25 cellular contexts compared by ENCODE assay signal in genomic region chr7:131090188-131090587, GRCh38.
DNase-seq lines count a peak whose midpoint lies in the region; ATAC-seq and TF ChIP-seq lines count a peak whose summit lies in the region.
"Had no signal": no experiment of that assay in that cellular context is flagged by ENCODE, and none has a peak within 500 bp of the region (broad histone marks: within the 10 kb centered on the region; RNA-seq: fewer than 3 reads in every experiment).

No MANE protein-coding gene starts in this region.

- peaks cover 74% of the 10 kb centered on the region for H3K36me3 ChIP-seq in OCI-LY7 (ENCODE audit: insufficient read depth, low read length)
- H3K36me3 ChIP-seq: uterus had no signal

- H2AFZ ChIP-seq in OCI-LY7 (ENCODE audit: low read length), result no peak overlapping the region

- no peak for DNase-seq in activated T-cell treated with anti-CD3 and anti-CD28 coated beads, Interleukin-2, amount 50 U/mL, for 24 hours
- no peak for DNase-seq in activated T-cell treated with anti-CD3 and anti-CD28 coated beads, Interleukin-2, amount 50 U/mL, for 1 hour
- DNase-seq in MV-4-11 (lab: John Stamatoyannopoulos, UW), result peak; percentile 35
- no peak for DNase-seq in effector memory CD8-positive, alpha-beta T cell
- DNase-seq in stimulated activated naive CD8-positive, alpha-beta T cell treated with anti-CD3 and anti-CD28 coated beads, Interleukin-15, Interleukin-2, amounts not matched to agents 100 U/mL and 50 U/mL, for 24 hours, result no peak
- DNase-seq in OCI-LY7 (ENCODE audit: low spot score), result no peak
- DNase-seq: activated CD4-positive, alpha-beta T cell treated with anti-CD3 and anti-CD28 coated beads, Interleukin-2, amount 10 ng/mL, durations not matched to agents 24 days and 14 days; activated naive CD8-positive, alpha-beta T cell treated with anti-CD3 and anti-CD28 coated beads for 36 hours; cortex of kidney; esophagus squamous epithelium; foreskin melanocyte; mammary epithelial cell; NCI-H1417 treated with DMSO at 0.1 percent for 48 hours; NCI-H2081; NCI-H2227 treated with DMSO at 0.1 percent for 48 hours; NCI-H774; OCI-M1; stimulated activated naive CD4-positive, alpha-beta T cell treated with Interleukin-2 at 50 U/mL for 16 hours; T-helper 2 cell; uterus had no signal

- CTCF ChIA-PET in OCI-LY7 (lab: Charles Lee; ENCODE audit: unreplicated experiment), result no interaction called here

- peaks cover 74% of the 10 kb centered on the region for H3K4me1 Mint-ChIP-seq in activated T-cell treated with anti-CD3 and anti-CD28 coated beads, Interleukin-2, amount 50 U/mL, for 24 hours (ENCODE audit: low read depth)
- H3K4me1 Mint-ChIP-seq in effector memory CD8-positive, alpha-beta T cell (ENCODE audit: low read depth in 2 of 2), result peaks cover 64 to 77% of the 10 kb centered on the region in 2 donors

- TF ChIP-seq CTCF in OCI-LY7 (conservative IDR thresholded peaks at IDR 0.05; ENCODE audit: low read length), result no peak

- peaks cover 65% of the 10 kb centered on the region for H3K36me3 Mint-ChIP-seq in activated T-cell treated with anti-CD3 and anti-CD28 coated beads, Interleukin-2, amount 50 U/mL, for 24 hours (ENCODE audit: low read depth)
- no peaks in the 10 kb centered on the region for H3K36me3 Mint-ChIP-seq in effector memory CD8-positive, alpha-beta T cell (ENCODE audit: insufficient read depth)

- H3K9me3 Mint-ChIP-seq in activated T-cell treated with anti-CD3 and anti-CD28 coated beads, Interleukin-2, amount 50 U/mL, for 24 hours, result no peaks in the 10 kb centered on the region
- H3K9me3 Mint-ChIP-seq in effector memory CD8-positive, alpha-beta T cell, result no peaks in the 10 kb centered on the region
- H3K9me3 Mint-ChIP-seq: activated CD4-positive, alpha-beta T cell treated with anti-CD3 and anti-CD28 coated beads, Interleukin-2, amount 10 ng/mL, durations not matched to agents 24 days and 14 days; activated T-helper 2 cell treated with anti-CD3 and anti-CD28 coated beads, Interferon-gamma antibody, Interleukin-2, Interleukin-4, amounts not matched to agents 10 μg/mL and 5 μg/mL and 100 μg/mL, durations not matched to agents 14 hours and 24 hours and 36 hours had no signal

- H3K4me3 ChIP-seq in OCI-LY7 (ENCODE audit: low read depth, low read length, poor library complexity, severe bottlenecking), result no peak overlapping the region
- H3K4me3 ChIP-seq: esophagus squamous epithelium, K562, thoracic aorta, uterus had no signal

- no TSS peak for BruUV-seq in OCI-LY7 (replicated peaks; lab: Mats Ljungman, UMichigan)

- H3K9me2 ChIP-seq in OCI-LY7 (ENCODE audit: insufficient read depth, low read length), result no peaks in the 10 kb centered on the region

- H3K4me1 ChIP-seq in OCI-LY7 (ENCODE audit: insufficient read depth, low read length, poor library complexity, severe bottlenecking), result no peaks in the 10 kb centered on the region

- H3K27ac Mint-ChIP-seq in activated T-cell treated with anti-CD3 and anti-CD28 coated beads, Interleukin-2, amount 50 U/mL, for 24 hours, result peak overlapping the region; percentile 47
- H3K27ac Mint-ChIP-seq in effector memory CD8-positive, alpha-beta T cell, result peak overlapping the region; percentile 69 to 71
- H3K27ac Mint-ChIP-seq: activated CD4-positive, alpha-beta T cell treated with anti-CD3 and anti-CD28 coated beads, Interleukin-2, amount 10 ng/mL, durations not matched to agents 24 days and 14 days; activated T-helper 2 cell treated with anti-CD3 and anti-CD28 coated beads, Interferon-gamma antibody, Interleukin-2, Interleukin-4, amounts not matched to agents 10 μg/mL and 5 μg/mL and 100 μg/mL, durations not matched to agents 14 hours and 24 hours and 36 hours had no signal

- POLR2A ChIA-PET in OCI-LY7 (lab: Charles Lee), result interaction anchor here (0.6 to 1.8 kb wide), 6 partner anchors 11 to 24 kb away, joined by 3 to 4 read pairs (median 3); no protein-coding TSS in a partner anchor

- H3K9me3 ChIP-seq in OCI-LY7 (ENCODE audit: low read length), result peaks cover 2% of the 10 kb centered on the region; the same call in 1 of the 2 replicates
- H3K9me3 ChIP-seq: esophagus squamous epithelium, thoracic aorta, uterus had no signal

- H4K20me1 ChIP-seq in OCI-LY7 (ENCODE audit: insufficient read depth, low read length), result no peaks in the 10 kb centered on the region

- ATAC-seq in effector memory CD8-positive, alpha-beta T cell (replicated peaks), result peak; percentile 2
- peak; percentile 49 for ATAC-seq in stimulated activated naive CD8-positive, alpha-beta T cell treated with anti-CD3 and anti-CD28 coated beads, Interleukin-15, Interleukin-2, amounts not matched to agents 100 U/mL and 50 U/mL, for 24 hours
- ATAC-seq in HG03432 (IDR thresholded peaks at IDR 0.05; ENCODE audit: unreplicated experiment), result no peak
- ATAC-seq in GM18498 (IDR thresholded peaks at IDR 0.05; ENCODE audit: unreplicated experiment), result no peak
- ATAC-seq: K562 had no signal

- H3K27ac ChIP-seq in OCI-LY7 (ENCODE audit: low read depth, low read length, poor library complexity, severe bottlenecking), result no peak overlapping the region
- H3K27ac ChIP-seq: esophagus squamous epithelium, thoracic aorta, uterus had no signal

- peaks cover 94% of the 10 kb centered on the region for H3K79me2 ChIP-seq in OCI-LY7 (ENCODE audit: insufficient read depth, low read depth, low read length)

- no peak overlapping the region for H3K4me2 ChIP-seq in OCI-LY7 (ENCODE audit: low read length)

- intact Hi-C loops in OCI-LY7 (cut with micrococcal nuclease; ENCODE audit: unreplicated experiment), result no loop called here

- H3K4me3 Mint-ChIP-seq in activated T-cell treated with anti-CD3 and anti-CD28 coated beads, Interleukin-2, amount 50 U/mL, for 24 hours, result no peak overlapping the region
- H3K4me3 Mint-ChIP-seq in effector memory CD8-positive, alpha-beta T cell, result peak overlapping the region in 1 of 2 donors; percentile 14
- H3K4me3 Mint-ChIP-seq: activated CD4-positive, alpha-beta T cell treated with anti-CD3 and anti-CD28 coated beads, Interleukin-2, amount 10 ng/mL, durations not matched to agents 24 days and 14 days; activated naive CD8-positive, alpha-beta T cell treated with anti-CD3 and anti-CD28 coated beads for 36 hours had no signal

- no peaks in the 10 kb centered on the region for H3K27me3 Mint-ChIP-seq in activated T-cell treated with anti-CD3 and anti-CD28 coated beads, Interleukin-2, amount 50 U/mL, for 24 hours
- H3K27me3 Mint-ChIP-seq in effector memory CD8-positive, alpha-beta T cell, result no peaks in the 10 kb centered on the region
- H3K27me3 Mint-ChIP-seq: activated CD4-positive, alpha-beta T cell treated with anti-CD3 and anti-CD28 coated beads, Interleukin-2, amount 10 ng/mL, durations not matched to agents 24 days and 14 days; activated naive CD8-positive, alpha-beta T cell treated with anti-CD3 and anti-CD28 coated beads for 36 hours had no signal

Comparison
In these comparisons a context has a peak if more than half of its experiments do, and no peak if none do; other contexts are left out.
1. ATAC-seq: peak in effector memory CD8-positive, alpha-beta T cell (single experiment) and stimulated activated naive CD8-positive, alpha-beta T cell treated with anti-CD3 and anti-CD28 coated beads, Interleukin-15, Interleukin-2, amounts not matched to agents 100 U/mL and 50 U/mL, for 24 hours (single experiment); none in HG03432 (single experiment) and GM18498 (single experiment).